Comparison of ENCODE assay signal across 21 cellular contexts in the genomic region with DNA sequence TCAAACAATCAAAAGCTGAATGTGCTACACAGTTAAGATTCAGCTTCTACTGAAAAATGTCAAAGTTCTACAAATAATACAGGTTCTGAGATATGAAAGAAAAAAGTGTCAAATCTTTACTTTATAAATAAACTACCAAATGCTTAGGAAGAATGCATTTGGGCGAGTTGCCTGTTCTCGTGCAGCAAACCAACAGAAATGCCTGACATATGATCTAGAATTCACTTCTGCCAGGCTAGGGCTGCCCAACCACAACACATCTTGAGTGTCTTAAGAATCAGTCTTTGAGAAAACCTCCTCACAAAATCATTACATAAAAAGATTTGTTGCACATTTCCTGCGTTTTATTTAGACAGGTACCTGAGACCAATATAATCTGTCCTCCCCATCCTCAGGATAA. TPM values are rescaled to one million over a fixed set of nuclear protein-coding genes. Genes with fewer than 3 reads are reported as not detected.
DNase-seq lines count a peak whose midpoint lies in the region; ATAC-seq, FAIRE-seq and TF ChIP-seq lines count a peak whose summit lies in the region.
"Had no signal": no experiment of that assay in that cellular context is flagged by ENCODE, and none has a peak within 500 bp of the region (broad histone marks: within the 10 kb centered on the region; RNA-seq: fewer than 3 reads in every experiment).

No MANE protein-coding gene starts in this region.

- DNase-seq in HepG2 (ENCODE audit: low spot score) (no peak), chondrocyte (ENCODE audit: low spot score) (no peak), myocyte (ENCODE audit: low read depth) (peak; percentile 56), NCI-H2171 (lab: John Stamatoyannopoulos, UW) (no peak), NCI-H524 (lab: John Stamatoyannopoulos, UW) (no peak), NCI-H2196 treated with DMSO at 0.1 percent for 48 hours (lab: John Stamatoyannopoulos, UW; ENCODE audit: unreplicated experiment) (no peak), NCI-H526 (lab: John Stamatoyannopoulos, UW) (no peak)
- DNase-seq: DMS79, H7, IMR-90, NCI-H1092, NCI-H2081 treated with DMSO at 0.1 percent for 48 hours, NCI-H2227 treated with DMSO at 0.1 percent for 48 hours, NCI-H510A treated with DMSO at 0.1 percent for 48 hours, PC-3, SIG-M5 had no signal

- TF ChIP-seq EP300 in HepG2 (IDR thresholded peaks at IDR 0.05; ENCODE audit: low read depth in 2 of 2, low read length in 2 of 2) (no peak), HepG2 (CRISPR knock-in tag; IDR thresholded peaks at IDR 0.05; ENCODE audit: borderline replicate concordance) (no peak)

- peaks cover 7 to 47% (median 13%) of the 10 kb centered on the region in 4 donors for H3K4me1 ChIP-seq in liver (ENCODE audit: control insufficient read depth in 4 of 4, insufficient read depth in 4 of 4, low read length in 3 of 4)
- H3K4me1 ChIP-seq in HepG2 (ENCODE audit: insufficient read depth, low read length): peaks cover 19% of the 10 kb centered on the region

- no peak for TF ChIP-seq POLR2A in HepG2 (IDR thresholded peaks at IDR 0.05; ENCODE audit: insufficient read depth in 1 of 2, low read depth in 2 of 2, low read length in 2 of 2)

- H3K4me3 Mint-ChIP-seq in chondrocyte (ENCODE audit: unreplicated experiment): peak overlapping the region; percentile 56

- 90% methylated on average over 3 of the region's 3 CpGs for WGBS in liver
- 96% methylated on average over 3 of the region's 3 CpGs for WGBS in HepG2 (ENCODE audit: low lambda C conversion rate)

- ATAC-seq in HepG2: no peak
- ATAC-seq: PC-3, SK-N-SH treated with all-trans-retinoic acid at 6 μM for 48 hours had no signal

- no peaks in the 10 kb centered on the region for H3K79me2 ChIP-seq in HepG2 (ENCODE audit: insufficient read depth, low read length)

- BruUV-seq in HepG2 (replicated peaks; lab: Mats Ljungman, UMichigan): no TSS peak

- H3K4me2 ChIP-seq in HepG2 (ENCODE audit: low read depth, low read length): no peak overlapping the region
- H3K4me2 ChIP-seq: BLaER1 treated with 17β-estradiol and CSF1 and Interleukin-3, amounts not matched to agents 10 nM and 100 nM had no signal

- peaks cover 54% of the 10 kb centered on the region for H3K4me1 Mint-ChIP-seq in chondrocyte (ENCODE audit: low read depth)

- H3K4me3 ChIP-seq in liver (ENCODE audit: low read depth in 1 of 3, low read length in 3 of 3): no peak overlapping the region
- H3K4me3 ChIP-seq in HepG2 (replicated peaks in 1 of 3; ENCODE audit: insufficient read depth in 1 of 3, low read depth in 2 of 3, low read length in 3 of 3): no peak overlapping the region
- H3K4me3 ChIP-seq: BLaER1 treated with 17β-estradiol and CSF1 and Interleukin-3, amounts not matched to agents 10 nM and 100 nM had no signal

- in situ Hi-C loops in HepG2 (cut with HindIII; ENCODE audit: extremely low pct_ligation_motif_present, low pct_unique_long_range_greater_than_20kb): no loop called here

- H3K27me3 ChIP-seq in liver (ENCODE audit: control insufficient read depth in 4 of 4, insufficient read depth in 4 of 4, low read length in 3 of 4) (no peaks in the 10 kb centered on the region), HepG2 (ENCODE audit: control insufficient read depth in 1 of 2, insufficient read depth in 2 of 2, low read length in 2 of 2) (no peaks in the 10 kb centered on the region)
- H3K27me3 ChIP-seq: BLaER1 treated with 17β-estradiol and CSF1 and Interleukin-3, amounts not matched to agents 10 nM and 100 nM had no signal

- no peak for TF ChIP-seq RAD21 in liver (IDR thresholded peaks at IDR 0.05)
- TF ChIP-seq RAD21 in HepG2 (CRISPR knock-in tag; IDR thresholded peaks at IDR 0.05): no peak

- intact Hi-C loops in HepG2 (cut with micrococcal nuclease; ENCODE audit: unreplicated experiment): no loop called here

- peak overlapping the region; percentile 92 for H3K27ac Mint-ChIP-seq in chondrocyte (ENCODE audit: unreplicated experiment)

- H3K36me3 Mint-ChIP-seq in chondrocyte (ENCODE audit: low read depth): peaks cover 1% of the 10 kb centered on the region

- no peak for FAIRE-seq in HepG2 (lab: Jason Lieb, UNC)
- FAIRE-seq: A204.1 had no signal

- H3K27ac ChIP-seq in liver (ENCODE audit: low read depth in 1 of 2, low read length in 2 of 2): peak overlapping the region; percentile 80 to 93
- H3K27ac ChIP-seq in HepG2 (ENCODE audit: extremely low read length, insufficient read depth, low read length): no peak overlapping the region
- H3K27ac ChIP-seq: BLaER1 treated with 17β-estradiol and CSF1 and Interleukin-3, amounts not matched to agents 10 nM and 100 nM; RWPE1 had no signal

- H3K27me3 Mint-ChIP-seq in chondrocyte (ENCODE audit: low read depth): no peaks in the 10 kb centered on the region

- H4K20me1 ChIP-seq in HepG2 (ENCODE audit: insufficient read depth, low read length): no peaks in the 10 kb centered on the region

- CTCF ChIA-PET in HepG2 (lab: Yijun Ruan, JAX; ENCODE audit: low intra/inter-chr PET ratio, low total read pairs): no interaction called here

- H3K9ac ChIP-seq in liver (ENCODE audit: low read depth in 1 of 2, low read length in 2 of 2) (no peak overlapping the region), HepG2 (ENCODE audit: insufficient read depth, low read depth, low read length) (no peak overlapping the region)
- H3K9ac ChIP-seq: BLaER1 treated with 17β-estradiol and CSF1 and Interleukin-3, amounts not matched to agents 10 nM and 100 nM had no signal

- H3K9me3 ChIP-seq in liver (ENCODE audit: control insufficient read depth in 4 of 4, low read length in 3 of 4) (no peaks in the 10 kb centered on the region), HepG2 (ENCODE audit: low read length) (no peaks in the 10 kb centered on the region)

- no peak overlapping the region for H2AFZ ChIP-seq in HepG2 (ENCODE audit: low read length)

- POLR2A ChIA-PET in HepG2 (lab: Yijun Ruan, JAX): no interaction called here

- TF ChIP-seq CTCF in liver (IDR thresholded peaks at IDR 0.05; ENCODE audit: low read depth, low read length, missing input control): no peak
- TF ChIP-seq CTCF in HepG2 (CRISPR knock-in tag; IDR thresholded peaks at IDR 0.05): no peak
- no peak for TF ChIP-seq CTCF in chondrocyte (IDR thresholded peaks at IDR 0.05)

- H3K36me3 ChIP-seq in liver (ENCODE audit: control insufficient read depth in 4 of 4, insufficient read depth in 3 of 4, low read depth in 1 of 4, low read length in 3 of 4) (no peaks in the 10 kb centered on the region), HepG2 (replicated peaks in 1 of 2; ENCODE audit: control insufficient read depth in 1 of 2, insufficient read depth in 2 of 2, low read length in 2 of 2) (no peaks in the 10 kb centered on the region)

- H3K9me3 Mint-ChIP-seq in chondrocyte (ENCODE audit: low read depth): no peaks in the 10 kb centered on the region

TF ChIP-seq in liver, 16 proteins besides CTCF, POLR2A, EP300 and RAD21 (continues in another document):
- TF ChIP-seq GABPA (IDR thresholded peaks at IDR 0.05 in 1 of 2, conservative IDR thresholded peaks at IDR 0.05 in 1 of 2) (no peak), FOXA2 (IDR thresholded peaks at IDR 0.05) (no peak), SP1 (IDR thresholded peaks at IDR 0.05) (no peak), YY1 (IDR thresholded peaks at IDR 0.05) (no peak), ATF3 (IDR thresholded peaks at IDR 0.05) (no peak), TAF1 (conservative IDR thresholded peaks at IDR 0.05) (no peak), HNF4G (IDR thresholded peaks at IDR 0.05) (no peak), JUND (IDR thresholded peaks at IDR 0.05) (no peak)

TF ChIP-seq in HepG2, 621 proteins besides CTCF, POLR2A, EP300 and RAD21 (continues in another document):
- no peak for TF ChIP-seq GPBP1L1 (CRISPR knock-in tag; IDR thresholded peaks at IDR 0.05)
- no peak for TF ChIP-seq ZSCAN22 (CRISPR knock-in tag; IDR thresholded peaks at IDR 0.05)
- TF ChIP-seq ZFP36 (IDR thresholded peaks at IDR 0.05; ENCODE audit: borderline replicate concordance, low read depth, low read length, partially characterized antibody): no peak
- TF ChIP-seq SRY (CRISPR knock-in tag; IDR thresholded peaks at IDR 0.05): no peak

RNA-seq across cellular contexts. Expression of gene ANKH, which starts 42.2 kb away (rescaled TPM):
- total RNA-seq in liver (10 to 100 TPM; 33.0 to 57.1 TPM), HepG2 (2016; rRNA removed; fragmentation: Illumina TruSeq; extraction: Trizol) (20.5 and 25.0 TPM in 2 replicates), chondrocyte (97.2 to 117 TPM (median 114 TPM) in 3 replicates), myocyte (12.8 and 23.2 TPM in 2 replicates)
- polyA plus RNA-seq in liver (10 to 100 TPM in 1 of 2 donors, 1 to 10 TPM in 1; 9.3 to 41.8 TPM), HepG2 (2011; rRNA removed) (36.0 and 37.5 TPM in 2 replicates)
- 30.6 and 33.5 TPM in 2 replicates for total RNA-seq in HepG2 (2016; cell fraction: cytosol; rRNA removed; fragmentation: Illumina TruSeq; extraction: Trizol; ENCODE audit: low read depth)
- 16.2 and 25.0 TPM in 2 replicates for total RNA-seq in HepG2 (2016; cell fraction: insoluble cytoplasmic fraction; rRNA removed; fragmentation: Illumina TruSeq; extraction: Trizol)
- 65.6 and 68.7 TPM in 2 replicates for total RNA-seq in HepG2 (2016; cell fraction: membrane; rRNA removed; fragmentation: Illumina TruSeq; extraction: Trizol)
- total RNA-seq in HepG2 (2016; cell fraction: nucleus; rRNA removed; fragmentation: Illumina TruSeq; extraction: Trizol): 32.7 and 39.4 TPM in 2 replicates
- 42.6 and 44.0 TPM in 2 replicates for polyA plus RNA-seq in HepG2 (2011; cell fraction: cytosol; rRNA removed)
- polyA plus RNA-seq in HepG2 (2011; cell fraction: nucleus; rRNA removed): 25.8 and 30.6 TPM in 2 replicates
- polyA plus RNA-seq in HepG2 (2012): 30.1 and 34.0 TPM in 2 replicates
- polyA plus RNA-seq in HepG2 (2016; cell fraction: cytosol; fragmentation: Illumina TruSeq; extraction: Trizol; ENCODE audit: low read depth): 56.4 and 58.7 TPM in 2 replicates
- 31.3 and 37.0 TPM in 2 replicates for polyA plus RNA-seq in HepG2 (2016; cell fraction: insoluble cytoplasmic fraction; fragmentation: Illumina TruSeq; extraction: Trizol; ENCODE audit: low read depth)
- 82.3 and 96.6 TPM in 2 replicates for polyA plus RNA-seq in HepG2 (2016; cell fraction: membrane; fragmentation: Illumina TruSeq; extraction: Trizol; ENCODE audit: low read depth)
- 37.3 and 45.0 TPM in 2 replicates for polyA plus RNA-seq in HepG2 (2016; cell fraction: nucleus; fragmentation: Illumina TruSeq; extraction: Trizol; ENCODE audit: insufficient read depth, low read depth)
- polyA minus RNA-seq in HepG2 (2011; rRNA and poly(A)+ RNA removed; ENCODE audit: low replicate concordance): 91.4 and 122 TPM in 2 replicates
- polyA minus RNA-seq in HepG2 (2011; cell fraction: cytosol; rRNA and poly(A)+ RNA removed): 20.7 and 21.6 TPM in 2 replicates
- polyA minus RNA-seq in HepG2 (2011; cell fraction: nucleus; rRNA and poly(A)+ RNA removed): 54.6 and 56.5 TPM in 2 replicates
- 80.7 TPM for polyA plus RNA-seq in myocyte (2012)
